ENCODE assay signal across 12 cellular contexts in genomic region chr2:6772366-6772710, GRCh38.
DNase-seq lines count a peak whose midpoint lies in the region; ATAC-seq, FAIRE-seq and TF ChIP-seq lines count a peak whose summit lies in the region.
"Had no signal": no experiment of that assay in that cellular context is flagged by ENCODE, and none has a peak within 500 bp of the region (broad histone marks: within the 10 kb centered on the region; RNA-seq: fewer than 3 reads in every experiment).

No MANE protein-coding gene starts in this region.

- FAIRE-seq in small intestine (lab: Jason Lieb, UNC), result no peak

- H2AFZ ChIP-seq in smooth muscle cell (ENCODE audit: low read depth), result peak overlapping the region; percentile 44

- 51% methylated on average over 7 of the region's 7 CpGs for WGBS in smooth muscle cell (ENCODE audit: low lambda C conversion rate)
- 14 to 32% (median 26%) methylated on average over 7 of the region's 7 CpGs for WGBS in small intestine, 3 donors

- no peaks in the 10 kb centered on the region for H4K20me1 ChIP-seq in smooth muscle cell (ENCODE audit: low read depth)

- no peaks in the 10 kb centered on the region for H3K79me2 ChIP-seq in smooth muscle cell (ENCODE audit: low read depth)

- H3F3A ChIP-seq in smooth muscle cell (ENCODE audit: low read depth), result no peaks in the 10 kb centered on the region

- H3K9me3 ChIP-seq in smooth muscle cell (replicated peaks; ENCODE audit: low read depth), result no peaks in the 10 kb centered on the region
- H3K9me3 ChIP-seq in small intestine (ENCODE audit: control insufficient read depth, low read depth), result no peaks in the 10 kb centered on the region
- H3K9me3 ChIP-seq: tibial artery had no signal

- DNase-seq in NCI-H2171 treated with DMSO at 0.1 percent for 48 hours (lab: John Stamatoyannopoulos, UW) (peak; percentile 65), NCI-H2171 (lab: John Stamatoyannopoulos, UW) (no peak), NCI-H524 treated with DMSO at 0.1 percent for 48 hours (lab: John Stamatoyannopoulos, UW) (peak; percentile 74), dorsolateral prefrontal cortex (peak in 1 of 10 donors; percentile 13), smooth muscle cell (lab: John Stamatoyannopoulos, UW; ENCODE audit: unreplicated experiment) (no peak), small intestine (no peak)
- DNase-seq: activated CD4-positive, CD25-positive, alpha-beta regulatory T cell treated with anti-CD3 and anti-CD28 coated beads, Interleukin-2, amount 50 U/mL, for 72 hours; tibial artery had no signal

- H3K36me3 ChIP-seq in smooth muscle cell (ENCODE audit: low read depth) (no peaks in the 10 kb centered on the region), small intestine (ENCODE audit: control insufficient read depth in 2 of 2, insufficient read depth in 2 of 2, low read length in 2 of 2) (no peaks in the 10 kb centered on the region)
- H3K36me3 ChIP-seq: cardiac muscle cell, tibial artery had no signal

- H3K4me1 ChIP-seq in smooth muscle cell (ENCODE audit: low read depth), result peaks cover 12% of the 10 kb centered on the region
- no peaks in the 10 kb centered on the region for H3K4me1 ChIP-seq in small intestine (ENCODE audit: control insufficient read depth in 2 of 2, insufficient read depth in 1 of 2, low read depth in 1 of 2, low read length in 1 of 2)

- ATAC-seq in HG03280 (IDR thresholded peaks at IDR 0.05; ENCODE audit: unreplicated experiment), result no peak
- ATAC-seq in GM21528 (IDR thresholded peaks at IDR 0.05; ENCODE audit: low FRiP score, unreplicated experiment), result no peak

- H3K9ac ChIP-seq in smooth muscle cell (ENCODE audit: low read depth), result no peak overlapping the region

- intact Hi-C loops in dorsolateral prefrontal cortex (cut with DNase I), result loop anchor here (2.0 to 5.0 kb wide), 3 partner anchors 120 to 420 kb away; no protein-coding TSS in a partner anchor

- H3K27me3 ChIP-seq in dorsolateral prefrontal cortex (peaks cover 0 to 30% (median 6%) of the 10 kb centered on the region in 45 donors), smooth muscle cell (ENCODE audit: low read depth) (peaks cover 8% of the 10 kb centered on the region), small intestine (ENCODE audit: control insufficient read depth in 2 of 2, insufficient read depth in 2 of 2, low read length in 2 of 2) (no peaks in the 10 kb centered on the region)

- peak overlapping the region in 34 of 59 donors; percentile 23 to 66 (median 44) for H3K4me3 ChIP-seq in dorsolateral prefrontal cortex
- H3K4me3 ChIP-seq in smooth muscle cell, result peak overlapping the region; percentile 58
- no peak overlapping the region for H3K4me3 ChIP-seq in small intestine (ENCODE audit: low read depth in 1 of 2, low read length in 2 of 2)
- H3K4me3 ChIP-seq: cardiac muscle cell, tibial artery had no signal

- H3K27ac ChIP-seq in dorsolateral prefrontal cortex (no peak overlapping the region), smooth muscle cell (ENCODE audit: low read depth) (peak overlapping the region; percentile 3), small intestine (ENCODE audit: low read depth in 1 of 2, low read length in 1 of 2) (no peak overlapping the region)
- H3K27ac ChIP-seq: cardiac muscle cell, RWPE1, tibial artery had no signal

- H3K4me2 ChIP-seq in smooth muscle cell, result peak overlapping the region; percentile 96

- TF ChIP-seq CTCF in dorsolateral prefrontal cortex (IDR thresholded peaks at IDR 0.05 in 54 of 56, conservative IDR thresholded peaks at IDR 0.05 in 2 of 56; ENCODE audit: low read depth in 1 of 56, partially characterized antibody in 56 of 56) (no peak), smooth muscle cell (IDR thresholded peaks at IDR 0.05; ENCODE audit: borderline replicate concordance, insufficient read depth, poor library complexity, severe bottlenecking) (no peak)

Comparison
In these comparisons a context has a peak if more than half of its experiments do, and no peak if none do; other contexts are left out.
1. DNase-seq: peak in NCI-H2171 treated with DMSO at 0.1 percent for 48 hours (single experiment) and NCI-H524 treated with DMSO at 0.1 percent for 48 hours (single experiment); none in NCI-H2171 (single experiment), smooth muscle cell (single experiment) and small intestine (single experiment).
2. H3K4me3 ChIP-seq: peak in dorsolateral prefrontal cortex (34 of 59) and smooth muscle cell (single experiment); none in small intestine (0 of 2).